13 cellular contexts compared by ENCODE assay signal in genomic region chr3:54262541-54262940, GRCh38.
"Had no signal": no experiment of that assay in that cellular context is flagged by ENCODE, and none has a peak within 500 bp of the region (broad histone marks: within the 10 kb centered on the region; RNA-seq: fewer than 3 reads in every experiment).

No MANE protein-coding gene starts in this region.

- H3K9me3 Mint-ChIP-seq: activated CD4-positive, alpha-beta T cell treated with anti-CD3 and anti-CD28 coated beads, Interleukin-2, amount 10 ng/mL, durations not matched to agents 24 days and 14 days; activated T-helper 1 cell treated with anti-CD3 and anti-CD28 coated beads, Interleukin-12 subunit alpha, Interleukin-12 subunit beta, Interleukin-2, Interleukin-4 antibody, amounts not matched to agents 30 ng/mL and 10 ng/mL and 1 ng/mL, durations not matched to agents 14 hours and 24 hours and 36 hours; endodermal cell; neural progenitor cell; stimulated activated naive CD8-positive, alpha-beta T cell treated with anti-CD3 and anti-CD28 coated beads, Interleukin-15, Interleukin-2, amounts not matched to agents 100 ng/mL and 50 ng/mL, for 24 hours had no signal

- DNase-seq: activated CD4-positive, alpha-beta T cell treated with anti-CD3 and anti-CD28 coated beads, Interleukin-2, amount 10 ng/mL, durations not matched to agents 24 days and 14 days; activated naive CD4-positive, alpha-beta T cell; activated naive CD8-positive, alpha-beta T cell treated with anti-CD3 and anti-CD28 coated beads, Interleukin-2, amount 50 U/mL, for 24 hours; endodermal cell; erythroblast; kidney glomerular epithelial cell; pancreas; stimulated activated CD4-positive, alpha-beta T cell treated with anti-CD3 and anti-CD28 coated beads, Interleukin-4, amount 100 ng/mL, for 1 hour; testis had no signal

- H3K9me3 ChIP-seq: pancreas, testis had no signal

- H3K4me3 ChIP-seq: ascending aorta, neural progenitor cell, pancreas, testis had no signal

- H3K36me3 Mint-ChIP-seq: neural progenitor cell had no signal

- H3K27me3 ChIP-seq: ascending aorta, neural progenitor cell, testis had no signal

- H3K27ac Mint-ChIP-seq: activated CD4-positive, alpha-beta T cell treated with anti-CD3 and anti-CD28 coated beads, Interleukin-2, amount 10 ng/mL, durations not matched to agents 24 days and 14 days; activated naive CD8-positive, alpha-beta T cell treated with anti-CD3 and anti-CD28 coated beads, Interleukin-2, amount 50 U/mL, for 24 hours; activated T-helper 1 cell treated with anti-CD3 and anti-CD28 coated beads, Interleukin-12 subunit alpha, Interleukin-12 subunit beta, Interleukin-2, Interleukin-4 antibody, amounts not matched to agents 30 ng/mL and 10 ng/mL and 1 ng/mL, durations not matched to agents 14 hours and 24 hours and 36 hours; endodermal cell; neural progenitor cell; stimulated activated naive CD8-positive, alpha-beta T cell treated with anti-CD3 and anti-CD28 coated beads, Interleukin-15, Interleukin-2, amounts not matched to agents 100 ng/mL and 50 ng/mL, for 24 hours had no signal

- H3K36me3 ChIP-seq: ascending aorta, neural progenitor cell, pancreas had no signal

- H3K4me1 Mint-ChIP-seq: activated CD4-positive, alpha-beta T cell treated with anti-CD3 and anti-CD28 coated beads, Interleukin-2, amount 10 ng/mL, durations not matched to agents 24 days and 14 days; activated naive CD8-positive, alpha-beta T cell treated with anti-CD3 and anti-CD28 coated beads, Interleukin-2, amount 50 U/mL, for 24 hours; endodermal cell had no signal

- H3K4me1 ChIP-seq: ascending aorta, neural progenitor cell, pancreas, testis had no signal

- ATAC-seq: activated naive CD8-positive, alpha-beta T cell treated with anti-CD3 and anti-CD28 coated beads, Interleukin-2, amount 50 U/mL, for 24 hours; pancreas had no signal

- H3K27ac ChIP-seq: ascending aorta, neural progenitor cell, pancreas, testis had no signal

- H3K4me3 Mint-ChIP-seq: activated CD4-positive, alpha-beta T cell treated with anti-CD3 and anti-CD28 coated beads, Interleukin-2, amount 10 ng/mL, durations not matched to agents 24 days and 14 days; activated naive CD8-positive, alpha-beta T cell treated with anti-CD3 and anti-CD28 coated beads, Interleukin-2, amount 50 U/mL, for 24 hours; activated T-helper 1 cell treated with anti-CD3 and anti-CD28 coated beads, Interleukin-12 subunit alpha, Interleukin-12 subunit beta, Interleukin-2, Interleukin-4 antibody, amounts not matched to agents 30 ng/mL and 10 ng/mL and 1 ng/mL, durations not matched to agents 14 hours and 24 hours and 36 hours; endodermal cell; neural progenitor cell; stimulated activated naive CD8-positive, alpha-beta T cell treated with anti-CD3 and anti-CD28 coated beads, Interleukin-15, Interleukin-2, amounts not matched to agents 100 ng/mL and 50 ng/mL, for 24 hours had no signal
